8 cellular contexts compared by ENCODE assay signal in genomic region chr1:156146006-156146748, GRCh38. TPM values are rescaled to one million over a fixed set of nuclear protein-coding genes. Genes with fewer than 3 reads are reported as not detected.
DNase-seq lines count a peak whose midpoint lies in the region; ATAC-seq, FAIRE-seq and TF ChIP-seq lines count a peak whose summit lies in the region.

No MANE protein-coding gene starts in this region.

- TF ChIP-seq POLR2A in HepG2 (IDR thresholded peaks at IDR 0.05; ENCODE audit: insufficient read depth in 1 of 2, low read depth in 2 of 2, low read length in 2 of 2) = no peak

- peaks cover 23% of the 10 kb centered on the region for H3K4me1 Mint-ChIP-seq in T-helper 2 cell treated with Interferon-gamma antibody and Interleukin-4, amounts not matched to agents 5 μg/mL and 100 μg/mL, for 36 hours (ENCODE audit: low read depth)

- H3K36me3 ChIP-seq in BE2C (no peaks in the 10 kb centered on the region), HepG2 (replicated peaks in 1 of 2; ENCODE audit: control insufficient read depth in 1 of 2, insufficient read depth in 2 of 2, low read length in 2 of 2) (no peaks in the 10 kb centered on the region)
- no peaks in the 10 kb centered on the region for H3K36me3 ChIP-seq in effector memory CD4-positive, alpha-beta T cell (ENCODE audit: control insufficient read depth, insufficient read depth, low read length)

- H3K27ac Mint-ChIP-seq in T-helper 2 cell treated with Interferon-gamma antibody and Interleukin-4, amounts not matched to agents 5 μg/mL and 100 μg/mL, for 36 hours = peak overlapping the region; percentile 88

- peak overlapping the region; percentile 41 for H3K9ac ChIP-seq in HepG2 (ENCODE audit: insufficient read depth, low read depth, low read length)

- DNase-seq in BE2C = peak; percentile 82
- DNase-seq in GM20000 (ENCODE audit: low spot score) = peak; percentile 79
- DNase-seq in NCI-H2029 treated with DMSO at 0.1 percent for 48 hours (lab: John Stamatoyannopoulos, UW) = peak; percentile 74
- DNase-seq in T-helper 2 cell treated with Interferon-gamma antibody and Interleukin-4, amounts not matched to agents 5 μg/mL and 100 μg/mL, for 36 hours (ENCODE audit: low spot score) = peak; percentile 35
- peak; percentile 93 for DNase-seq in choroid plexus epithelial cell (ENCODE audit: low read depth)
- peak; percentile 86 for DNase-seq in HepG2 (ENCODE audit: low spot score)
- peak in 4 of 6 experiments; percentile 23 to 80 (median 65) for DNase-seq in stimulated activated naive CD4-positive, alpha-beta T cell (lab: John Stamatoyannopoulos, UW)
- no peak for DNase-seq in effector memory CD4-positive, alpha-beta T cell

- no peaks in the 10 kb centered on the region for H4K20me1 ChIP-seq in HepG2 (ENCODE audit: insufficient read depth, low read length)

- intact Hi-C loops in HepG2 (cut with micrococcal nuclease; ENCODE audit: unreplicated experiment) = loop anchor here (1.0 to 5.0 kb wide), 2 partner anchors 36 to 79 kb away; no protein-coding TSS in a partner anchor

- peak overlapping the region; percentile 92 for H3K4me2 ChIP-seq in HepG2 (ENCODE audit: low read depth, low read length)

- H2AFZ ChIP-seq in HepG2 (ENCODE audit: low read length) = peak overlapping the region; percentile 76

- ATAC-seq in HepG2 = peak; percentile 68

- CTCF ChIA-PET in HepG2 (lab: Yijun Ruan, JAX; ENCODE audit: low intra/inter-chr PET ratio, low total read pairs) = interaction anchor here (0.7 to 1.9 kb wide), 4 partner anchors 16 to 174 kb away, joined by 3 to 44 read pairs (median 3); no protein-coding TSS in a partner anchor

- H3K4me3 Mint-ChIP-seq in T-helper 2 cell treated with Interferon-gamma antibody and Interleukin-4, amounts not matched to agents 5 μg/mL and 100 μg/mL, for 36 hours = peak overlapping the region; percentile 78

- H3K9me3 Mint-ChIP-seq in T-helper 2 cell treated with Interferon-gamma antibody and Interleukin-4, amounts not matched to agents 5 μg/mL and 100 μg/mL, for 36 hours = no peaks in the 10 kb centered on the region

- no peaks in the 10 kb centered on the region for H3K79me2 ChIP-seq in HepG2 (ENCODE audit: insufficient read depth, low read length)

- 13% methylated on average over 13 of the region's 13 CpGs for WGBS in HepG2 (ENCODE audit: low lambda C conversion rate)

- peak; percentile 83 for FAIRE-seq in HepG2 (lab: Jason Lieb, UNC)

- TF ChIP-seq EP300 in HepG2 (IDR thresholded peaks at IDR 0.05; ENCODE audit: low read depth in 2 of 2, low read length in 2 of 2) (no peak), HepG2 (CRISPR knock-in tag; IDR thresholded peaks at IDR 0.05; ENCODE audit: borderline replicate concordance) (no peak)

- peaks cover 7% of the 10 kb centered on the region for H3K4me1 ChIP-seq in BE2C
- H3K4me1 ChIP-seq in HepG2 (ENCODE audit: insufficient read depth, low read length) = peaks cover 59% of the 10 kb centered on the region
- H3K4me1 ChIP-seq in effector memory CD4-positive, alpha-beta T cell (ENCODE audit: control insufficient read depth, insufficient read depth, low read length, poor library complexity, severe bottlenecking) = peaks cover 14% of the 10 kb centered on the region

- H3K27me3 ChIP-seq in BE2C = no peaks in the 10 kb centered on the region
- no peaks in the 10 kb centered on the region for H3K27me3 ChIP-seq in HepG2 (ENCODE audit: control insufficient read depth in 1 of 2, insufficient read depth in 2 of 2, low read length in 2 of 2)
- no peaks in the 10 kb centered on the region for H3K27me3 ChIP-seq in effector memory CD4-positive, alpha-beta T cell (replicated peaks; ENCODE audit: control insufficient read depth, insufficient read depth, low read length, poor library complexity, severe bottlenecking)

- no peaks in the 10 kb centered on the region for H3K36me3 Mint-ChIP-seq in T-helper 2 cell treated with Interferon-gamma antibody and Interleukin-4, amounts not matched to agents 5 μg/mL and 100 μg/mL, for 36 hours (ENCODE audit: low read depth)

- in situ Hi-C loops in HepG2 (cut with HindIII; ENCODE audit: extremely low pct_ligation_motif_present, low pct_unique_long_range_greater_than_20kb) = no loop called here

- H3K4me3 ChIP-seq in BE2C (ENCODE audit: low read depth, low read length) = peak overlapping the region; percentile 4
- H3K4me3 ChIP-seq in choroid plexus epithelial cell (ENCODE audit: low read depth, low read length) = peak overlapping the region; percentile 33
- peak overlapping the region; percentile 44 to 63 (median 60) for H3K4me3 ChIP-seq in HepG2 (replicated peaks in 1 of 3; ENCODE audit: insufficient read depth in 1 of 3, low read depth in 2 of 3, low read length in 3 of 3)
- H3K4me3 ChIP-seq in effector memory CD4-positive, alpha-beta T cell (ENCODE audit: insufficient read depth, low read depth, low read length, poor library complexity, severe bottlenecking) = no peak overlapping the region

- H3K9me3 ChIP-seq in BE2C = no peaks in the 10 kb centered on the region
- H3K9me3 ChIP-seq in HepG2 (ENCODE audit: low read length) = no peaks in the 10 kb centered on the region
- no peaks in the 10 kb centered on the region for H3K9me3 ChIP-seq in effector memory CD4-positive, alpha-beta T cell (ENCODE audit: control insufficient read depth, low read length)

- TF ChIP-seq RAD21 in HepG2 (CRISPR knock-in tag; IDR thresholded peaks at IDR 0.05) = peak; percentile 92

- H3K27ac ChIP-seq in HepG2 (ENCODE audit: extremely low read length, insufficient read depth, low read length) = peak overlapping the region; percentile 31
- no peak overlapping the region for H3K27ac ChIP-seq in effector memory CD4-positive, alpha-beta T cell (ENCODE audit: insufficient read depth, low read length, poor library complexity, severe bottlenecking)

- H3K27me3 Mint-ChIP-seq in T-helper 2 cell treated with Interferon-gamma antibody and Interleukin-4, amounts not matched to agents 5 μg/mL and 100 μg/mL, for 36 hours (ENCODE audit: low read depth) = no peaks in the 10 kb centered on the region

- no TSS peak for BruUV-seq in HepG2 (replicated peaks; lab: Mats Ljungman, UMichigan)

- POLR2A ChIA-PET in HepG2 (lab: Yijun Ruan, JAX) = interaction anchor here (0.7 to 3.9 kb wide), 8 partner anchors 26 to 136 kb away, joined by 3 to 38 read pairs (median 3); partner anchors contain the start of genes LMNA, PMF1 and SLC25A44

- TF ChIP-seq CTCF in BE2C (IDR thresholded peaks at IDR 0.05; ENCODE audit: low read depth, low read length) (peak; percentile 80), GM20000 (IDR thresholded peaks at IDR 0.05; ENCODE audit: extremely low read depth, missing control alignments) (peak; percentile 55), choroid plexus epithelial cell (conservative IDR thresholded peaks at IDR 0.05; ENCODE audit: low read depth, low read length) (peak; percentile 74), HepG2 (CRISPR knock-in tag; IDR thresholded peaks at IDR 0.05) (peak; percentile 92)

RNA-seq across cellular contexts. Expression of gene SEMA4A, which starts 7.2 kb away (rescaled TPM):
- polyA plus RNA-seq in BE2C (2012; ENCODE audit: insufficient read depth, insufficient read length, low read depth) = 1.6 TPM
- total RNA-seq in HepG2 (2016; rRNA removed; fragmentation: Illumina TruSeq; extraction: Trizol) = 0.09 TPM in 1 of 2 replicates, not detected in the other
- total RNA-seq in HepG2 (2016; cell fraction: cytosol; rRNA removed; fragmentation: Illumina TruSeq; extraction: Trizol; ENCODE audit: low read depth) = not detected in 2 replicates
- 0.15 TPM in 1 of 2 replicates, not detected in the other for total RNA-seq in HepG2 (2016; cell fraction: insoluble cytoplasmic fraction; rRNA removed; fragmentation: Illumina TruSeq; extraction: Trizol)
- total RNA-seq in HepG2 (2016; cell fraction: membrane; rRNA removed; fragmentation: Illumina TruSeq; extraction: Trizol) = not detected in 2 replicates
- 0.13 TPM in 1 of 2 replicates, not detected in the other for total RNA-seq in HepG2 (2016; cell fraction: nucleus; rRNA removed; fragmentation: Illumina TruSeq; extraction: Trizol)
- 0.14 and 0.20 TPM in 2 replicates for polyA plus RNA-seq in HepG2 (2011; rRNA removed)
- 0.08 and 0.09 TPM in 2 replicates for polyA plus RNA-seq in HepG2 (2011; cell fraction: cytosol; rRNA removed)
- 0.21 and 0.61 TPM in 2 replicates for polyA plus RNA-seq in HepG2 (2011; cell fraction: nucleus; rRNA removed)
- 0.19 and 0.21 TPM in 2 replicates for polyA plus RNA-seq in HepG2 (2012)
- polyA plus RNA-seq in HepG2 (2016; cell fraction: cytosol; fragmentation: Illumina TruSeq; extraction: Trizol; ENCODE audit: low read depth) = not detected in 2 replicates
- polyA plus RNA-seq in HepG2 (2016; cell fraction: insoluble cytoplasmic fraction; fragmentation: Illumina TruSeq; extraction: Trizol; ENCODE audit: low read depth) = 0.45 TPM in 1 of 2 replicates, not detected in the other
- not detected in 2 replicates for polyA plus RNA-seq in HepG2 (2016; cell fraction: membrane; fragmentation: Illumina TruSeq; extraction: Trizol; ENCODE audit: low read depth)
- 0.15 TPM in 1 of 2 replicates, not detected in the other for polyA plus RNA-seq in HepG2 (2016; cell fraction: nucleus; fragmentation: Illumina TruSeq; extraction: Trizol; ENCODE audit: insufficient read depth, low read depth)
- polyA minus RNA-seq in HepG2 (2011; rRNA and poly(A)+ RNA removed; ENCODE audit: low replicate concordance) = 0.88 and 18.6 TPM in 2 replicates
- polyA minus RNA-seq in HepG2 (2011; cell fraction: cytosol; rRNA and poly(A)+ RNA removed) = not detected in 2 replicates
- 0.39 TPM in 1 of 2 replicates, not detected in the other for polyA minus RNA-seq in HepG2 (2011; cell fraction: nucleus; rRNA and poly(A)+ RNA removed)

RNA-seq across cellular contexts. Expression of gene LMNA, which starts 31.7 kb away (rescaled TPM):
- polyA plus RNA-seq in BE2C (2012; ENCODE audit: insufficient read depth, insufficient read length, low read depth) = 312 TPM
- 190 and 225 TPM in 2 replicates for total RNA-seq in HepG2 (2016; rRNA removed; fragmentation: Illumina TruSeq; extraction: Trizol)
- 16.7 and 20.3 TPM in 2 replicates for total RNA-seq in HepG2 (2016; cell fraction: cytosol; rRNA removed; fragmentation: Illumina TruSeq; extraction: Trizol; ENCODE audit: low read depth)
- total RNA-seq in HepG2 (2016; cell fraction: insoluble cytoplasmic fraction; rRNA removed; fragmentation: Illumina TruSeq; extraction: Trizol) = 150 and 214 TPM in 2 replicates
- 22.8 and 26.6 TPM in 2 replicates for total RNA-seq in HepG2 (2016; cell fraction: membrane; rRNA removed; fragmentation: Illumina TruSeq; extraction: Trizol)
- total RNA-seq in HepG2 (2016; cell fraction: nucleus; rRNA removed; fragmentation: Illumina TruSeq; extraction: Trizol) = 106 and 117 TPM in 2 replicates
- polyA plus RNA-seq in HepG2 (2011; rRNA removed) = 107 and 110 TPM in 2 replicates
- polyA plus RNA-seq in HepG2 (2011; cell fraction: cytosol; rRNA removed) = 79.6 and 122 TPM in 2 replicates
- 236 and 366 TPM in 2 replicates for polyA plus RNA-seq in HepG2 (2011; cell fraction: nucleus; rRNA removed)
- 86.7 and 101 TPM in 2 replicates for polyA plus RNA-seq in HepG2 (2012)
- 11.1 and 13.2 TPM in 2 replicates for polyA plus RNA-seq in HepG2 (2016; cell fraction: cytosol; fragmentation: Illumina TruSeq; extraction: Trizol; ENCODE audit: low read depth)
- polyA plus RNA-seq in HepG2 (2016; cell fraction: insoluble cytoplasmic fraction; fragmentation: Illumina TruSeq; extraction: Trizol; ENCODE audit: low read depth) = 143 and 179 TPM in 2 replicates
- 12.6 and 16.9 TPM in 2 replicates for polyA plus RNA-seq in HepG2 (2016; cell fraction: membrane; fragmentation: Illumina TruSeq; extraction: Trizol; ENCODE audit: low read depth)
- polyA plus RNA-seq in HepG2 (2016; cell fraction: nucleus; fragmentation: Illumina TruSeq; extraction: Trizol; ENCODE audit: insufficient read depth, low read depth) = 177 and 182 TPM in 2 replicates
- polyA minus RNA-seq in HepG2 (2011; rRNA and poly(A)+ RNA removed; ENCODE audit: low replicate concordance) = 159 and 307 TPM in 2 replicates
- polyA minus RNA-seq in HepG2 (2011; cell fraction: cytosol; rRNA and poly(A)+ RNA removed) = 120 and 130 TPM in 2 replicates
- 67.7 and 70.4 TPM in 2 replicates for polyA minus RNA-seq in HepG2 (2011; cell fraction: nucleus; rRNA and poly(A)+ RNA removed)

RNA-seq across cellular contexts. Expression of gene SLC25A44, which starts 47.7 kb away (rescaled TPM):
- polyA plus RNA-seq in BE2C (2012; ENCODE audit: insufficient read depth, insufficient read length, low read depth) = 47.2 TPM
- total RNA-seq in HepG2 (2016; rRNA removed; fragmentation: Illumina TruSeq; extraction: Trizol) = 10.7 and 12.4 TPM in 2 replicates
- total RNA-seq in HepG2 (2016; cell fraction: cytosol; rRNA removed; fragmentation: Illumina TruSeq; extraction: Trizol; ENCODE audit: low read depth) = 2.6 and 3.8 TPM in 2 replicates
- 11.2 and 11.8 TPM in 2 replicates for total RNA-seq in HepG2 (2016; cell fraction: insoluble cytoplasmic fraction; rRNA removed; fragmentation: Illumina TruSeq; extraction: Trizol)
- total RNA-seq in HepG2 (2016; cell fraction: membrane; rRNA removed; fragmentation: Illumina TruSeq; extraction: Trizol) = 11.4 and 14.2 TPM in 2 replicates
- total RNA-seq in HepG2 (2016; cell fraction: nucleus; rRNA removed; fragmentation: Illumina TruSeq; extraction: Trizol) = 8.0 and 11.8 TPM in 2 replicates
- polyA plus RNA-seq in HepG2 (2011; rRNA removed) = 13.4 and 14.3 TPM in 2 replicates
- polyA plus RNA-seq in HepG2 (2011; cell fraction: cytosol; rRNA removed) = 9.3 and 10.2 TPM in 2 replicates
- 16.0 and 19.8 TPM in 2 replicates for polyA plus RNA-seq in HepG2 (2011; cell fraction: nucleus; rRNA removed)
- 13.1 and 13.9 TPM in 2 replicates for polyA plus RNA-seq in HepG2 (2012)
- polyA plus RNA-seq in HepG2 (2016; cell fraction: cytosol; fragmentation: Illumina TruSeq; extraction: Trizol; ENCODE audit: low read depth) = 2.3 TPM in 2 replicates
- polyA plus RNA-seq in HepG2 (2016; cell fraction: insoluble cytoplasmic fraction; fragmentation: Illumina TruSeq; extraction: Trizol; ENCODE audit: low read depth) = 14.4 and 18.0 TPM in 2 replicates
- polyA plus RNA-seq in HepG2 (2016; cell fraction: membrane; fragmentation: Illumina TruSeq; extraction: Trizol; ENCODE audit: low read depth) = 11.1 and 12.7 TPM in 2 replicates
- polyA plus RNA-seq in HepG2 (2016; cell fraction: nucleus; fragmentation: Illumina TruSeq; extraction: Trizol; ENCODE audit: insufficient read depth, low read depth) = 18.3 and 20.7 TPM in 2 replicates
- polyA minus RNA-seq in HepG2 (2011; rRNA and poly(A)+ RNA removed; ENCODE audit: low replicate concordance) = 12.6 and 66.8 TPM in 2 replicates
- 4.2 and 6.0 TPM in 2 replicates for polyA minus RNA-seq in HepG2 (2011; cell fraction: cytosol; rRNA and poly(A)+ RNA removed)
- polyA minus RNA-seq in HepG2 (2011; cell fraction: nucleus; rRNA and poly(A)+ RNA removed) = 5.8 and 9.9 TPM in 2 replicates

Comparison
In these comparisons a context has a peak if more than half of its experiments do, and no peak if none do; other contexts are left out.
1. DNase-seq: peak in BE2C (single experiment), GM20000 (single experiment), NCI-H2029 treated with DMSO at 0.1 percent for 48 hours (single experiment), T-helper 2 cell treated with Interferon-gamma antibody and Interleukin-4, amounts not matched to agents 5 μg/mL and 100 μg/mL, for 36 hours (single experiment), choroid plexus epithelial cell (single experiment), HepG2 (single experiment) and stimulated activated naive CD4-positive, alpha-beta T cell (4 of 6); none in effector memory CD4-positive, alpha-beta T cell (0 of 3).
2. Peak in every context shown above with its lines, with median percentiles within 50 percentile points of each other: CTCF ChIP-seq.